33 cellular contexts compared by ENCODE assay signal in genomic region chr4:16133406-16133805, GRCh38. TPM values are rescaled to one million over a fixed set of nuclear protein-coding genes. Genes with fewer than 3 reads are reported as not detected.
"Had no signal": no experiment of that assay in that cellular context is flagged by ENCODE, and none has a peak within 500 bp of the region (broad histone marks: within the 10 kb centered on the region; RNA-seq: fewer than 3 reads in every experiment).

No MANE protein-coding gene starts in this region.

- H3K36me3 Mint-ChIP-seq: activated CD4-positive, alpha-beta memory T cell treated with anti-CD3 and anti-CD28 coated beads for 36 hours; activated CD8-positive, alpha-beta memory T cell treated with anti-CD3 and anti-CD28 coated beads, Interleukin-2, amount 10 ng/mL, durations not matched to agents 7 days and 5 days had no signal

- ATAC-seq: activated CD4-positive, alpha-beta T cell treated with anti-CD3 and anti-CD28 coated beads for 36 hours; activated CD8-positive, alpha-beta memory T cell treated with anti-CD3 and anti-CD28 coated beads, Interleukin-2, amount 10 ng/mL, durations not matched to agents 7 days and 5 days; activated CD8-positive, alpha-beta T cell treated with anti-CD3 and anti-CD28 coated beads, Interleukin-2, amount 10 ng/mL, durations not matched to agents 7 days and 5 days; activated naive CD8-positive, alpha-beta T cell treated with anti-CD3 and anti-CD28 coated beads, Interleukin-2, amount 50 U/mL, for 24 hours; body of pancreas; effector memory CD8-positive, alpha-beta T cell; heart left ventricle had no signal

- H3K27ac Mint-ChIP-seq: activated CD4-positive, alpha-beta memory T cell treated with anti-CD3 and anti-CD28 coated beads for 36 hours; activated CD4-positive, alpha-beta T cell treated with anti-CD3 and anti-CD28 coated beads for 36 hours; activated CD4-positive, alpha-beta T cell treated with anti-CD3 and anti-CD28 coated beads, Interleukin-2, amount 10 ng/mL, durations not matched to agents 24 days and 14 days; activated CD8-positive, alpha-beta memory T cell treated with anti-CD3 and anti-CD28 coated beads, Interleukin-2, amount 10 ng/mL, durations not matched to agents 7 days and 5 days; activated CD8-positive, alpha-beta T cell treated with anti-CD3 and anti-CD28 coated beads, Interleukin-2, amount 10 ng/mL, durations not matched to agents 7 days and 5 days; activated naive CD4-positive, alpha-beta T cell treated with anti-CD3 and anti-CD28 coated beads for 36 hours; activated naive CD4-positive, alpha-beta T cell treated with anti-CD3 and anti-CD28 coated beads, Interleukin-2, amount 50 U/mL, for 24 hours; activated naive CD8-positive, alpha-beta T cell treated with anti-CD3 and anti-CD28 coated beads for 36 hours; activated naive CD8-positive, alpha-beta T cell treated with anti-CD3 and anti-CD28 coated beads, Interleukin-2, amount 50 U/mL, for 24 hours; activated T-helper 1 cell treated with anti-CD3 and anti-CD28 coated beads, Interleukin-12 subunit alpha, Interleukin-12 subunit beta, Interleukin-2, Interleukin-4 antibody, amounts not matched to agents 30 ng/mL and 10 ng/mL and 1 ng/mL, durations not matched to agents 14 hours and 24 hours and 36 hours; activated T-helper 2 cell treated with anti-CD3 and anti-CD28 coated beads, Interferon-gamma antibody, Interleukin-2, Interleukin-4, amounts not matched to agents 10 μg/mL and 5 μg/mL and 100 μg/mL, durations not matched to agents 14 hours and 24 hours and 36 hours; effector memory CD8-positive, alpha-beta T cell had no signal

- H3K4me1 ChIP-seq: adrenal gland, esophagus squamous epithelium had no signal

- H3K36me3 ChIP-seq: adrenal gland, esophagus squamous epithelium, heart left ventricle had no signal

- H3K27me3 ChIP-seq: adrenal gland, body of pancreas, heart left ventricle had no signal

- H3K4me3 ChIP-seq: adrenal gland, body of pancreas, esophagus squamous epithelium, heart left ventricle had no signal

- H3K9me3 Mint-ChIP-seq: activated CD4-positive, alpha-beta memory T cell treated with anti-CD3 and anti-CD28 coated beads for 36 hours; activated T-helper 1 cell treated with anti-CD3 and anti-CD28 coated beads, Interleukin-12 subunit alpha, Interleukin-12 subunit beta, Interleukin-2, Interleukin-4 antibody, amounts not matched to agents 30 ng/mL and 10 ng/mL and 1 ng/mL, durations not matched to agents 14 hours and 24 hours and 36 hours; activated T-helper 2 cell treated with anti-CD3 and anti-CD28 coated beads, Interferon-gamma antibody, Interleukin-2, Interleukin-4, amounts not matched to agents 10 μg/mL and 5 μg/mL and 100 μg/mL, durations not matched to agents 14 hours and 24 hours and 36 hours; effector memory CD8-positive, alpha-beta T cell had no signal

- H3K9me3 ChIP-seq: adrenal gland, body of pancreas, esophagus squamous epithelium, heart left ventricle had no signal

- H3K27me3 Mint-ChIP-seq: activated CD4-positive, alpha-beta T cell treated with anti-CD3 and anti-CD28 coated beads, Interleukin-2, amount 10 ng/mL, durations not matched to agents 24 days and 14 days; activated naive CD8-positive, alpha-beta T cell treated with anti-CD3 and anti-CD28 coated beads for 36 hours had no signal

- DNase-seq: activated CD4-positive, alpha-beta memory T cell treated with anti-CD3 and anti-CD28 coated beads for 36 hours; activated CD4-positive, alpha-beta T cell treated with anti-CD3 and anti-CD28 coated beads for 36 hours; activated CD4-positive, alpha-beta T cell treated with anti-CD3 and anti-CD28 coated beads, Interleukin-2, amount 10 ng/mL, durations not matched to agents 24 days and 14 days; activated CD4-positive, CD25-positive, alpha-beta regulatory T cell; activated CD4-positive, CD25-positive, alpha-beta regulatory T cell treated with anti-CD3 and anti-CD28 coated beads, Interleukin-2, amount 50 U/mL, for 72 hours; activated CD8-positive, alpha-beta memory T cell treated with anti-CD3 and anti-CD28 coated beads, Interleukin-2, amount 10 ng/mL, durations not matched to agents 7 days and 5 days; activated CD8-positive, alpha-beta memory T cell treated with anti-CD3 and anti-CD28 coated beads, Interleukin-2, amount 50 U/mL, for 4 hours; activated CD8-positive, alpha-beta T cell treated with anti-CD3 and anti-CD28 coated beads, Interleukin-2, amount 10 ng/mL, durations not matched to agents 7 days and 5 days; activated effector memory CD4-positive, alpha-beta T cell treated with anti-CD3 and anti-CD28 coated beads, Interleukin-2, amount 50 U/mL, for 16 hours; activated naive CD4-positive, alpha-beta T cell treated with anti-CD3 and anti-CD28 coated beads for 36 hours; activated naive CD8-positive, alpha-beta T cell treated with anti-CD3 and anti-CD28 coated beads for 36 hours; activated naive CD8-positive, alpha-beta T cell treated with anti-CD3 and anti-CD28 coated beads, Interleukin-2, amount 50 U/mL, for 24 hours; activated T-cell treated with anti-CD3 and anti-CD28 coated beads, Interleukin-2, amount 50 U/mL, for 1 hour; activated T-cell treated with anti-CD3 and anti-CD28 coated beads, Interleukin-2, amount 50 U/mL, for 48 hours; adrenal gland; amygdala; aorta; body of pancreas; caudate nucleus; cortex of kidney; dermis blood vessel endothelial cell; effector CD4-positive, alpha-beta T cell; effector memory CD8-positive, alpha-beta T cell; esophagus squamous epithelium; foreskin fibroblast; glutamatergic neuron; heart left ventricle; T-helper 2 cell had no signal

- H3K4me1 Mint-ChIP-seq: activated CD4-positive, alpha-beta T cell treated with anti-CD3 and anti-CD28 coated beads for 36 hours; activated CD4-positive, alpha-beta T cell treated with anti-CD3 and anti-CD28 coated beads, Interleukin-2, amount 10 ng/mL, durations not matched to agents 24 days and 14 days; activated CD8-positive, alpha-beta memory T cell treated with anti-CD3 and anti-CD28 coated beads, Interleukin-2, amount 10 ng/mL, durations not matched to agents 7 days and 5 days; activated naive CD4-positive, alpha-beta T cell treated with anti-CD3 and anti-CD28 coated beads, Interleukin-2, amount 50 U/mL, for 24 hours; activated naive CD8-positive, alpha-beta T cell treated with anti-CD3 and anti-CD28 coated beads for 36 hours; activated naive CD8-positive, alpha-beta T cell treated with anti-CD3 and anti-CD28 coated beads, Interleukin-2, amount 50 U/mL, for 24 hours had no signal

- H3K4me3 Mint-ChIP-seq: activated CD4-positive, alpha-beta memory T cell treated with anti-CD3 and anti-CD28 coated beads for 36 hours; activated CD4-positive, alpha-beta T cell treated with anti-CD3 and anti-CD28 coated beads for 36 hours; activated CD4-positive, alpha-beta T cell treated with anti-CD3 and anti-CD28 coated beads, Interleukin-2, amount 10 ng/mL, durations not matched to agents 24 days and 14 days; activated CD8-positive, alpha-beta memory T cell treated with anti-CD3 and anti-CD28 coated beads, Interleukin-2, amount 10 ng/mL, durations not matched to agents 7 days and 5 days; activated CD8-positive, alpha-beta T cell treated with anti-CD3 and anti-CD28 coated beads, Interleukin-2, amount 10 ng/mL, durations not matched to agents 7 days and 5 days; activated naive CD4-positive, alpha-beta T cell treated with anti-CD3 and anti-CD28 coated beads for 36 hours; activated naive CD4-positive, alpha-beta T cell treated with anti-CD3 and anti-CD28 coated beads, Interleukin-2, amount 50 U/mL, for 24 hours; activated naive CD8-positive, alpha-beta T cell treated with anti-CD3 and anti-CD28 coated beads for 36 hours; activated naive CD8-positive, alpha-beta T cell treated with anti-CD3 and anti-CD28 coated beads, Interleukin-2, amount 50 U/mL, for 24 hours; activated T-helper 1 cell treated with anti-CD3 and anti-CD28 coated beads, Interleukin-12 subunit alpha, Interleukin-12 subunit beta, Interleukin-2, Interleukin-4 antibody, amounts not matched to agents 30 ng/mL and 10 ng/mL and 1 ng/mL, durations not matched to agents 14 hours and 24 hours and 36 hours; effector memory CD8-positive, alpha-beta T cell had no signal

- H3K27ac ChIP-seq: adrenal gland, body of pancreas, epithelial cell of prostate, esophagus squamous epithelium, heart left ventricle had no signal

RNA-seq across cellular contexts. Expression of gene PROM1, which starts 49.6 kb away (rescaled TPM):
- total RNA-seq: activated CD4-positive, alpha-beta memory T cell treated with anti-CD3 and anti-CD28 coated beads for 36 hours; activated CD4-positive, alpha-beta T cell treated with anti-CD3 and anti-CD28 coated beads, Interleukin-2, amount 10 ng/mL, durations not matched to agents 24 days and 14 days; activated CD8-positive, alpha-beta memory T cell treated with anti-CD3 and anti-CD28 coated beads, Interleukin-2, amount 10 ng/mL, durations not matched to agents 7 days and 5 days; activated CD8-positive, alpha-beta T cell treated with anti-CD3 and anti-CD28 coated beads, Interleukin-2, amount 10 ng/mL, durations not matched to agents 7 days and 5 days; activated T-helper 1 cell treated with anti-CD3 and anti-CD28 coated beads, Interleukin-12 subunit alpha, Interleukin-12 subunit beta, Interleukin-2, Interleukin-4 antibody, amounts not matched to agents 30 ng/mL and 10 ng/mL and 1 ng/mL, durations not matched to agents 14 hours and 24 hours and 36 hours; T-helper 1 cell treated with Interleukin-12 subunit alpha and Interleukin-12 subunit beta and Interleukin-4 antibody, amounts not matched to agents 30 ng/mL and 1 ng/mL, for 36 hours had no signal
